2 cellular contexts compared by ENCODE assay signal in genomic region chr3:31561891-31562290, GRCh38.
TF ChIP-seq lines count a peak whose summit lies in the region.

No MANE protein-coding gene starts in this region.

TF ChIP-seq in GM12878, 131 proteins besides CTCF, POLR2A, EP300 and RAD21:
- peak; percentile 26; the same call in 1 of the 2 replicates for TF ChIP-seq RUNX3 (IDR thresholded peaks at IDR 0.05; ENCODE audit: low read length)
- TF ChIP-seq RB1 (IDR thresholded peaks at IDR 0.05; ENCODE audit: borderline replicate concordance): no peak
- TF ChIP-seq, protein P1, sequence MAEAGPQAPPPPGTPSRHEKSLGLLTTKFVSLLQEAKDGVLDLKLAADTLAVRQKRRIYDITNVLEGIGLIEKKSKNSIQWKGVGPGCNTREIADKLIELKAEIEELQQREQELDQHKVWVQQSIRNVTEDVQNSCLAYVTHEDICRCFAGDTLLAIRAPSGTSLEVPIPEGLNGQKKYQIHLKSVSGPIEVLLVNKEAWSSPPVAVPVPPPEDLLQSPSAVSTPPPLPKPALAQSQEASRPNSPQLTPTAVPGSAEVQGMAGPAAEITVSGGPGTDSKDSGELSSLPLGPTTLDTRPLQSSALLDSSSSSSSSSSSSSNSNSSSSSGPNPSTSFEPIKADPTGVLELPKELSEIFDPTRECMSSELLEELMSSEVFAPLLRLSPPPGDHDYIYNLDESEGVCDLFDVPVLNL (IDR thresholded peaks at IDR 0.05; ENCODE audit: low read depth, low read length): no peak
- TF ChIP-seq TCF3 (IDR thresholded peaks at IDR 0.05; ENCODE audit: borderline replicate concordance, insufficient read depth, low read depth, low read length): no peak
- peak; percentile 30 for TF ChIP-seq MEF2B (IDR thresholded peaks at IDR 0.05; ENCODE audit: partially characterized antibody, poor library complexity, severe bottlenecking)
- no peak for TF ChIP-seq MTA2 (IDR thresholded peaks at IDR 0.05; ENCODE audit: low read depth)

TF ChIP-seq in SK-N-SH, 30 proteins besides CTCF, POLR2A, EP300 and RAD21 (continued from another document):
- TF ChIP-seq REST (IDR thresholded peaks at IDR 0.05; ENCODE audit: low read depth, low read length) (no peak), IRF3 (IDR thresholded peaks at IDR 0.05; ENCODE audit: low read depth, low read length) (no peak), SMC3 (IDR thresholded peaks at IDR 0.05; ENCODE audit: low read depth, low read length) (no peak), NRF1 (IDR thresholded peaks at IDR 0.05; ENCODE audit: low read depth, low read length) (no peak), ELF1 (IDR thresholded peaks at IDR 0.05) (no peak), TCF12 (IDR thresholded peaks at IDR 0.05) (no peak), FOXJ3 (CRISPR knock-in tag; IDR thresholded peaks at IDR 0.05) (no peak), RXRA (IDR thresholded peaks at IDR 0.05; ENCODE audit: borderline replicate concordance, low read depth) (no peak), POLR2AphosphoS5 (IDR thresholded peaks at IDR 0.05; ENCODE audit: low read depth, low read length) (no peak), MEF2A (IDR thresholded peaks at IDR 0.05; ENCODE audit: borderline replicate concordance, low read depth) (no peak), EZH2phosphoT487 (IDR thresholded peaks at IDR 0.05; ENCODE audit: borderline replicate concordance, low read depth) (no peak), GATA2 (CRISPR knock-in tag; IDR thresholded peaks at IDR 0.05) (no peak), USF1 (IDR thresholded peaks at IDR 0.05; ENCODE audit: borderline replicate concordance, low read depth) (no peak), MAX (IDR thresholded peaks at IDR 0.05; ENCODE audit: low read depth) (no peak), FOXM1 (IDR thresholded peaks at IDR 0.05; ENCODE audit: low read depth) (no peak), TEAD4 (IDR thresholded peaks at IDR 0.05; ENCODE audit: borderline replicate concordance, insufficient read depth) (no peak), YY1 (IDR thresholded peaks at IDR 0.05; ENCODE audit: low read depth) (no peak), JUND (IDR thresholded peaks at IDR 0.05) (no peak)
- TF ChIP-seq, protein P2, sequence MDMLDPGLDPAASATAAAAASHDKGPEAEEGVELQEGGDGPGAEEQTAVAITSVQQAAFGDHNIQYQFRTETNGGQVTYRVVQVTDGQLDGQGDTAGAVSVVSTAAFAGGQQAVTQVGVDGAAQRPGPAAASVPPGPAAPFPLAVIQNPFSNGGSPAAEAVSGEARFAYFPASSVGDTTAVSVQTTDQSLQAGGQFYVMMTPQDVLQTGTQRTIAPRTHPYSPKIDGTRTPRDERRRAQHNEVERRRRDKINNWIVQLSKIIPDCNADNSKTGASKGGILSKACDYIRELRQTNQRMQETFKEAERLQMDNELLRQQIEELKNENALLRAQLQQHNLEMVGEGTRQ (IDR thresholded peaks at IDR 0.05; ENCODE audit: borderline replicate concordance, low read depth, low read length): no peak
